Comparison of ENCODE assay signal across 19 cellular contexts in genomic region chr16:22306788-22307187, GRCh38. TPM values are rescaled to one million over a fixed set of nuclear protein-coding genes. Genes with fewer than 3 reads are reported as not detected.
DNase-seq lines count a peak whose midpoint lies in the region; ATAC-seq and TF ChIP-seq lines count a peak whose summit lies in the region.
"Had no signal": no experiment of that assay in that cellular context is flagged by ENCODE, and none has a peak within 500 bp of the region (broad histone marks: within the 10 kb centered on the region; RNA-seq: fewer than 3 reads in every experiment).

No MANE protein-coding gene starts in this region.

- no peaks in the 10 kb centered on the region for H3K27me3 ChIP-seq in mesenchymal stem cell (ENCODE audit: control insufficient read depth in 1 of 2, insufficient read depth in 1 of 2, low read length in 2 of 2)
- H3K27me3 ChIP-seq: BE2C; BLaER1 treated with 17β-estradiol and CSF1 and Interleukin-3, amounts not matched to agents 10 nM and 100 nM had no signal

- H3K9me3 Mint-ChIP-seq in CD14-positive monocyte, result peaks cover 0 to 2% (median 0%) of the 10 kb centered on the region in 7 donors
- no peaks in the 10 kb centered on the region for H3K9me3 Mint-ChIP-seq in stimulated activated effector memory CD8-positive, alpha-beta T cell treated with anti-CD3 and anti-CD28 coated beads, Interleukin-12 subunit alpha, Interleukin-12 subunit beta, amount 100 ng/mL, for 72 hours
- H3K9me3 Mint-ChIP-seq: CD4-positive, alpha-beta memory T cell had no signal

- no peak overlapping the region for H3K23ac ChIP-seq in mesenchymal stem cell (ENCODE audit: low read length in 2 of 2)

- no peak overlapping the region for H3K18ac ChIP-seq in mesenchymal stem cell (ENCODE audit: low read depth in 1 of 2, low read length in 2 of 2)

- H2BK15ac ChIP-seq in mesenchymal stem cell (ENCODE audit: low read depth, poor library complexity, severe bottlenecking), result no peak overlapping the region

- H3K27ac ChIP-seq in mesenchymal stem cell (ENCODE audit: low read length, poor library complexity, severe bottlenecking), result no peak overlapping the region
- H3K27ac ChIP-seq: A549; BLaER1 treated with 17β-estradiol and CSF1 and Interleukin-3, amounts not matched to agents 10 nM and 100 nM; GM23248 had no signal

- H2BK12ac ChIP-seq in mesenchymal stem cell (ENCODE audit: low read length in 2 of 2), result no peak overlapping the region

- no peak overlapping the region for H3K9ac ChIP-seq in mesenchymal stem cell (ENCODE audit: low read length)
- H3K9ac ChIP-seq: BLaER1 treated with 17β-estradiol and CSF1 and Interleukin-3, amounts not matched to agents 10 nM and 100 nM; GM23248 had no signal

- peak overlapping the region; percentile 74 for H4K91ac ChIP-seq in mesenchymal stem cell (ENCODE audit: low read length)

- H3K27me3 Mint-ChIP-seq in CD14-positive monocyte (ENCODE audit: low read depth in 3 of 3), result peaks cover 0 to 2% (median 0%) of the 10 kb centered on the region in 3 donors
- H3K27me3 Mint-ChIP-seq in T-helper 17 cell, result no peaks in the 10 kb centered on the region
- H3K27me3 Mint-ChIP-seq: CD4-positive, alpha-beta memory T cell had no signal

- H2BK5ac ChIP-seq in mesenchymal stem cell (ENCODE audit: low read depth, low read length, poor library complexity, severe bottlenecking), result no peak overlapping the region

- H3K4ac ChIP-seq in mesenchymal stem cell (ENCODE audit: low read depth in 1 of 2, low read length in 2 of 2), result no peak overlapping the region

- H3K36me3 Mint-ChIP-seq in CD14-positive monocyte (peaks cover 70 to 93% of the 10 kb centered on the region in 2 donors), T-helper 17 cell (ENCODE audit: low read depth) (peaks cover 12% of the 10 kb centered on the region)
- peaks cover 100% of the 10 kb centered on the region for H3K36me3 Mint-ChIP-seq in stimulated activated effector memory CD8-positive, alpha-beta T cell treated with anti-CD3 and anti-CD28 coated beads, Interleukin-12 subunit alpha, Interleukin-12 subunit beta, amount 100 ng/mL, for 72 hours

- no peak overlapping the region for H2AK5ac ChIP-seq in mesenchymal stem cell (ENCODE audit: low read length, severe bottlenecking)

- H3K27ac Mint-ChIP-seq in CD14-positive monocyte, result peak overlapping the region in 1 of 7 donors; percentile 53
- peak overlapping the region; percentile 84 for H3K27ac Mint-ChIP-seq in T-helper 17 cell
- peak overlapping the region; percentile 30 for H3K27ac Mint-ChIP-seq in stimulated activated effector memory CD8-positive, alpha-beta T cell treated with anti-CD3 and anti-CD28 coated beads, Interleukin-12 subunit alpha, Interleukin-12 subunit beta, amount 100 ng/mL, for 72 hours

- H3K4me1 Mint-ChIP-seq in CD14-positive monocyte (no peaks in the 10 kb centered on the region), T-helper 17 cell (peaks cover 18% of the 10 kb centered on the region)
- H3K4me1 Mint-ChIP-seq in stimulated activated effector memory CD8-positive, alpha-beta T cell treated with anti-CD3 and anti-CD28 coated beads, Interleukin-12 subunit alpha, Interleukin-12 subunit beta, amount 100 ng/mL, for 72 hours, result peaks cover 27% of the 10 kb centered on the region

- H3K9me3 ChIP-seq in T-helper 17 cell (ENCODE audit: control insufficient read depth, low read length, poor library complexity, severe bottlenecking) (no peaks in the 10 kb centered on the region), mesenchymal stem cell (ENCODE audit: control insufficient read depth, low read length) (no peaks in the 10 kb centered on the region)
- H3K9me3 ChIP-seq: A549; BE2C; BLaER1 treated with 17β-estradiol and CSF1 and Interleukin-3, amounts not matched to agents 10 nM and 100 nM had no signal

- H3K4me3 Mint-ChIP-seq in CD14-positive monocyte (no peak overlapping the region), T-helper 17 cell (no peak overlapping the region)
- H3K4me3 Mint-ChIP-seq in stimulated activated effector memory CD8-positive, alpha-beta T cell treated with anti-CD3 and anti-CD28 coated beads, Interleukin-12 subunit alpha, Interleukin-12 subunit beta, amount 100 ng/mL, for 72 hours, result no peak overlapping the region
- H3K4me3 Mint-ChIP-seq: CD4-positive, alpha-beta memory T cell had no signal

- no peak overlapping the region for H3K4me3 ChIP-seq in mesenchymal stem cell (ENCODE audit: insufficient read depth in 1 of 2, low read depth in 1 of 2, low read length in 2 of 2)
- H3K4me3 ChIP-seq: A549; BLaER1 treated with 17β-estradiol and CSF1 and Interleukin-3, amounts not matched to agents 10 nM and 100 nM; GM23248 had no signal

- H3K36me3 ChIP-seq in mesenchymal stem cell (ENCODE audit: control insufficient read depth in 1 of 2, insufficient read depth in 2 of 2, low read depth in 1 of 2, low read length in 2 of 2), result peaks cover 77 to 84% of the 10 kb centered on the region in 2 experiments

- WGBS in mesenchymal stem cell, result 93% methylated on average over 9 of the region's 9 CpGs

- no peak overlapping the region for H2AFZ ChIP-seq in mesenchymal stem cell (ENCODE audit: low read depth, low read length)
- H2AFZ ChIP-seq: GM23248 had no signal

- H4K8ac ChIP-seq in mesenchymal stem cell (ENCODE audit: low read length), result no peak overlapping the region

- H3K4me2 ChIP-seq in mesenchymal stem cell (ENCODE audit: low read length, poor library complexity, severe bottlenecking), result no peak overlapping the region
- H3K4me2 ChIP-seq: A549; BLaER1 treated with 17β-estradiol and CSF1 and Interleukin-3, amounts not matched to agents 10 nM and 100 nM had no signal

- peaks cover 2% of the 10 kb centered on the region for H3K4me1 ChIP-seq in mesenchymal stem cell (ENCODE audit: control insufficient read depth, insufficient read depth, low read depth, low read length)
- H3K4me1 ChIP-seq: A549, BE2C had no signal

- no peak overlapping the region for H2BK120ac ChIP-seq in mesenchymal stem cell (ENCODE audit: low read depth, low read length)

- DNase-seq in CD14-positive monocyte (ENCODE audit: low spot score) (peak; percentile 40), T-helper 17 cell (no peak), mesenchymal stem cell (no peak), nucleus accumbens (lab: John Stamatoyannopoulos, UW) (no peak), KG1 (lab: John Stamatoyannopoulos, UW) (no peak)
- DNase-seq in stimulated activated effector memory CD8-positive, alpha-beta T cell treated with anti-CD3 and anti-CD28 coated beads, Interleukin-12 subunit alpha, Interleukin-12 subunit beta, amount 100 ng/mL, for 72 hours (ENCODE audit: low spot score in 2 of 2), result no peak
- DNase-seq in activated CD4-positive, CD25-positive, alpha-beta regulatory T cell treated with anti-CD3 and anti-CD28 coated beads, Interleukin-2, amount 50 U/mL, for 72 hours, result no peak
- DNase-seq: 8988T; ACHN; AML-193; BE2C; Calu3; CD4-positive, alpha-beta memory T cell; COR-L47; DND-41; GM23248 had no signal

- intact Hi-C loops in CD14-positive monocyte (cut with micrococcal nuclease), result no loop called here

- ATAC-seq in T-helper 17 cell, result no peak
- no peak for ATAC-seq in stimulated activated effector memory CD8-positive, alpha-beta T cell treated with anti-CD3 and anti-CD28 coated beads, Interleukin-12 subunit alpha, Interleukin-12 subunit beta, amount 100 ng/mL, for 72 hours
- ATAC-seq: A549, HCT116 had no signal

- peaks cover 59% of the 10 kb centered on the region for H3K79me1 ChIP-seq in mesenchymal stem cell (replicated peaks; ENCODE audit: low read length, poor library complexity, severe bottlenecking)

- no peak overlapping the region for H3K14ac ChIP-seq in mesenchymal stem cell (ENCODE audit: low read length in 2 of 2)

- no peak for TF ChIP-seq CTCF in CD14-positive monocyte (IDR thresholded peaks at IDR 0.05)

RNA-seq across cellular contexts. Expression of gene POLR3E, which starts 9.6 kb away (rescaled TPM):
- polyA plus RNA-seq in CD14-positive monocyte, result 1 to 10 TPM; 4.1 to 5.7 TPM
- 100 to 1,000 TPM; 159 to 219 TPM for total RNA-seq in T-helper 17 cell
- 18.4 TPM for polyA plus RNA-seq in mesenchymal stem cell (2013, experiment 1 of 2)
- polyA plus RNA-seq in mesenchymal stem cell (2013, experiment 2 of 2), result 16.8 TPM
